ENCODE assay signal across 10 cellular contexts in genomic region chr5:29002481-29002880, GRCh38.
"Had no signal": no experiment of that assay in that cellular context is flagged by ENCODE, and none has a peak within 500 bp of the region (broad histone marks: within the 10 kb centered on the region; RNA-seq: fewer than 3 reads in every experiment).

No MANE protein-coding gene starts in this region.

- H3K9me3 ChIP-seq: HAP-1 had no signal

- DNase-seq: GM23248, GOT3, H7, H9, HCEC 1CT, HFFc6 had no signal

- H3K4me1 ChIP-seq: HAP-1 had no signal

- H3K9me3 Mint-ChIP-seq: GM23338, H9 had no signal

- H3K9ac ChIP-seq: GM23248 had no signal

- FAIRE-seq: H1 had no signal

- H3K27ac ChIP-seq: GM23248 had no signal

- H3K36me3 ChIP-seq: HAP-1 had no signal

- ATAC-seq: HCT116 had no signal

- H3K4me2 ChIP-seq: GM23338 had no signal

- H3K4me3 Mint-ChIP-seq: GM23338, H9, HFFc6 had no signal

- H3K4me3 ChIP-seq: GM23248, GM23338, HAP-1 had no signal

- H3K27ac Mint-ChIP-seq: GM23338, H9, HFFc6 had no signal

- H3K4me1 Mint-ChIP-seq: GM23338, H9 had no signal
